In genomic region chr17:77439382-77440013, GRCh38 we compare ENCODE assay signal across 9 cellular contexts.
DNase-seq lines count a peak whose midpoint lies in the region; TF ChIP-seq lines count a peak whose summit lies in the region.
"Had no signal": no experiment of that assay in that cellular context is flagged by ENCODE, and none has a peak within 500 bp of the region (broad histone marks: within the 10 kb centered on the region; RNA-seq: fewer than 3 reads in every experiment).

No MANE protein-coding gene starts in this region.

- H3K4me2 ChIP-seq in PC-9 = no peak overlapping the region

- no TSS peak for BruUV-seq in PC-9 (replicated peaks; lab: Mats Ljungman, UMichigan)

- TF ChIP-seq POLR2A in transverse colon (IDR thresholded peaks at IDR 0.05) = no peak

- no peaks in the 10 kb centered on the region for H3K9me3 Mint-ChIP-seq in activated naive CD4-positive, alpha-beta T cell treated with anti-CD3 and anti-CD28 coated beads for 36 hours

- H3K36me3 ChIP-seq in WERI-Rb-1 = peaks cover 23% of the 10 kb centered on the region
- no peaks in the 10 kb centered on the region for H3K36me3 ChIP-seq in right atrium auricular region
- no peaks in the 10 kb centered on the region for H3K36me3 ChIP-seq in transverse colon
- H3K36me3 ChIP-seq in PC-9 (ENCODE audit: low read depth) = no peaks in the 10 kb centered on the region

- no peak overlapping the region for H3K4me3 Mint-ChIP-seq in activated naive CD4-positive, alpha-beta T cell treated with anti-CD3 and anti-CD28 coated beads for 36 hours

- peak overlapping the region; percentile 99 for H3K27ac Mint-ChIP-seq in activated naive CD4-positive, alpha-beta T cell treated with anti-CD3 and anti-CD28 coated beads for 36 hours

- no peaks in the 10 kb centered on the region for H3F3A ChIP-seq in PC-9 (ENCODE audit: insufficient read depth, low read depth)

- CTCF ChIA-PET in activated naive CD4-positive, alpha-beta T cell treated with anti-CD3 and anti-CD28 coated beads for 36 hours (lab: Charles Lee) = interaction anchor here (1.1 to 3.5 kb wide), 3 partner anchors 9 to 99 kb away, joined by 3 to 26 read pairs (median 24); no protein-coding TSS in a partner anchor
- CTCF ChIA-PET in PC-9 (lab: Charles Lee) = interaction anchor here (0.6 kb wide), 1 partner anchor 17 kb away, joined by 6 read pairs; no protein-coding TSS in a partner anchor

- POLR2A ChIA-PET in PC-9 (lab: Charles Lee; ENCODE audit: unreplicated experiment) = no interaction called here

- H4K20me1 ChIP-seq in PC-9 (ENCODE audit: insufficient read depth) = peaks cover 61% of the 10 kb centered on the region

- H3K36me3 Mint-ChIP-seq in activated naive CD4-positive, alpha-beta T cell treated with anti-CD3 and anti-CD28 coated beads for 36 hours (ENCODE audit: low read depth) = peaks cover 5% of the 10 kb centered on the region

- H3K27me3 ChIP-seq in WERI-Rb-1 (ENCODE audit: insufficient read depth, low read depth, severe bottlenecking) = no peaks in the 10 kb centered on the region
- H3K27me3 ChIP-seq in right atrium auricular region = no peaks in the 10 kb centered on the region
- H3K27me3 ChIP-seq in transverse colon = no peaks in the 10 kb centered on the region
- H3K27me3 ChIP-seq in PC-9 (ENCODE audit: insufficient read depth, low read depth) = no peaks in the 10 kb centered on the region

- H3K79me2 ChIP-seq in PC-9 (ENCODE audit: low read depth) = no peaks in the 10 kb centered on the region

- H2AFZ ChIP-seq in PC-9 = no peak overlapping the region

- 73% methylated on average over 13 of the region's 14 CpGs; no CpG with 5 or more reads in 1 of the 2 donors for WGBS in transverse colon (ENCODE audit: low coverage in 1 of 2), 2 donors

- TF ChIP-seq CTCF in WERI-Rb-1 (IDR thresholded peaks at IDR 0.05; ENCODE audit: low read depth, low read length) = no peak
- no peak for TF ChIP-seq CTCF in right atrium auricular region (IDR thresholded peaks at IDR 0.05)
- TF ChIP-seq CTCF in transverse colon (IDR thresholded peaks at IDR 0.05) = no peak
- TF ChIP-seq CTCF in PC-9 (conservative IDR thresholded peaks at IDR 0.05) = no peak

- H3K4me3 ChIP-seq in WERI-Rb-1 (ENCODE audit: low read depth, low read length) = no peak overlapping the region
- no peak overlapping the region for H3K4me3 ChIP-seq in right atrium auricular region
- no peak overlapping the region for H3K4me3 ChIP-seq in transverse colon
- H3K4me3 ChIP-seq in PC-9 = no peak overlapping the region

- no peaks in the 10 kb centered on the region for H3K27me3 Mint-ChIP-seq in activated naive CD4-positive, alpha-beta T cell treated with anti-CD3 and anti-CD28 coated beads for 36 hours (ENCODE audit: low read depth)

- H3K4me1 Mint-ChIP-seq in activated naive CD4-positive, alpha-beta T cell treated with anti-CD3 and anti-CD28 coated beads for 36 hours (ENCODE audit: low read depth) = peaks cover 98% of the 10 kb centered on the region

- H3K27ac ChIP-seq in WERI-Rb-1 (peak overlapping the region; percentile 8; the same call in 1 of the 2 replicates), right atrium auricular region (peak overlapping the region; percentile 3 to 15), transverse colon (peak overlapping the region; percentile 81 to 89 (median 85)), PC-9 (no peak overlapping the region)

- TF ChIP-seq EP300 in transverse colon (IDR thresholded peaks at IDR 0.05; ENCODE audit: low read depth) = no peak

- H3K9me2 ChIP-seq in PC-9 (ENCODE audit: insufficient read depth) = no peaks in the 10 kb centered on the region

- peaks cover 0 to 82% of the 10 kb centered on the region in 2 donors for H3K4me1 ChIP-seq in right atrium auricular region
- peaks cover 58 to 98% (median 63%) of the 10 kb centered on the region in 4 donors for H3K4me1 ChIP-seq in transverse colon
- H3K4me1 ChIP-seq in PC-9 (replicated peaks; ENCODE audit: insufficient read depth) = no peaks in the 10 kb centered on the region

- intact Hi-C loops in activated naive CD4-positive, alpha-beta T cell treated with anti-CD3 and anti-CD28 coated beads for 36 hours (cut with micrococcal nuclease) = loop anchor here (2.0 to 10.0 kb wide), 4 partner anchors 109 to 405 kb away; partner anchors contain the start of gene SEC14L1
- intact Hi-C loops in transverse colon (cut with DNase I; ENCODE audit: low total_unique reads) = no loop called here
- intact Hi-C loops in PC-9 (cut with micrococcal nuclease; ENCODE audit: unreplicated experiment) = no loop called here

- peaks cover 3% of the 10 kb centered on the region for H3K9me3 ChIP-seq in WERI-Rb-1 (ENCODE audit: severe bottlenecking)
- no peaks in the 10 kb centered on the region for H3K9me3 ChIP-seq in right atrium auricular region
- no peaks in the 10 kb centered on the region for H3K9me3 ChIP-seq in transverse colon
- H3K9me3 ChIP-seq in PC-9 (ENCODE audit: insufficient read depth, low read depth) = no peaks in the 10 kb centered on the region

- in situ Hi-C loops in transverse colon (cut with MboI; ENCODE audit: low pct_ligation_motif_present in 1 of 4, low pct_unique_long_range_greater_than_20kb in 1 of 4, low sequenced_read_pairs in 3 of 4) = loop anchor here in 3 of 4 donors (5.0 to 25.0 kb wide), 3 partner anchors 53 to 102 kb away; no protein-coding TSS in a partner anchor
- in situ Hi-C loops in G401 (cut with HindIII; ENCODE audit: low sequenced_read_pairs) = no loop called here

- DNase-seq in activated naive CD4-positive, alpha-beta T cell treated with anti-CD3 and anti-CD28 coated beads for 36 hours = no peak
- DNase-seq in activated naive CD4-positive, alpha-beta T cell treated with anti-CD3 and anti-CD28 coated beads, Interleukin-2, amount 50 U/mL, for 16 hours = no peak
- DNase-seq in WERI-Rb-1 (no peak), right atrium auricular region (ENCODE audit: low spot score) (no peak), transverse colon (no peak), retina (no peak), PC-9 (no peak), G401 (ENCODE audit: low spot score) (no peak)
- DNase-seq: NCI-H1436 had no signal
